24 cellular contexts compared by ENCODE assay signal in genomic region chr18:39238951-39239350, GRCh38.
"Had no signal": no experiment of that assay in that cellular context is flagged by ENCODE, and none has a peak within 500 bp of the region (broad histone marks: within the 10 kb centered on the region; RNA-seq: fewer than 3 reads in every experiment).

No MANE protein-coding gene starts in this region.

- H3K27ac ChIP-seq: SJSA1 had no signal

- H3K36me3 ChIP-seq: MG63, SJSA1 had no signal

- H3K9me3 ChIP-seq: MG63 had no signal

- ATAC-seq: HepG2 had no signal

- FAIRE-seq: HepG2, RCC 7860 had no signal

- H3K9ac ChIP-seq: SK-N-SH had no signal

- H3K4me2 ChIP-seq: SK-N-SH had no signal

- DNase-seq: IMR-90, Karpas-422, KG1, MG63, NCI-H1092, NCI-H1105 treated with DMSO at 0.1 percent for 48 hours, NCI-H1417 treated with DMSO at 0.1 percent for 48 hours, NCI-H146, NCI-H1694 treated with DMSO at 0.1 percent for 48 hours, NCI-H1930, NCI-H2081, NCI-H2107, NCI-H2227 treated with DMSO at 0.1 percent for 48 hours, NCI-H510A, NCI-H524 treated with DMSO at 0.1 percent for 48 hours, NCI-H774, Right ventricle myocardium superior, RPMI8226, SIG-M5, SK-N-SH, T-helper 1 cell had no signal

- H3K4me1 ChIP-seq: SJSA1 had no signal

- H3K4me3 ChIP-seq: MG63, SJSA1 had no signal

- H3K27me3 ChIP-seq: MG63, SJSA1 had no signal
